Comparison of ENCODE assay signal across 15 cellular contexts in the genomic region with DNA sequence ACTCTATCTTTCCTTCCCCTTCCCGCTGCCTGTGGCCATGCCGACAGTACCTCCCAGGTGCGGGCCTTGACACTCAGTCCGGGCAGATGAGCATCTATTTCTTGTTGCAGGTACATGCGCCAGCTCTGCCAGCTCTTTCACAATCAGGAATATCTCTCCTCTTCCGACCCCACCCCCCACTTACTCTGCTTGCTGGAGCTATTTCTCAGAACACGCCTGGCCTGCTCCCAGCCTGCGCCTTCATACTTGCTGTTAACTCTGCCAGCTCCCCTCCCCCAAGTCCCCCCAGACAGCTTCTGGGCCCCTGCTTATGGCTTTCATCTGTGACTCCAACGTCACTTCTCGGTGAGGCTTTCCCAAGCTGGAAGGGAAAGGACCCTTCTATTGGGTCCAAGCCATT.
"Had no signal": no experiment of that assay in that cellular context is flagged by ENCODE, and none has a peak within 500 bp of the region (broad histone marks: within the 10 kb centered on the region; RNA-seq: fewer than 3 reads in every experiment).

No MANE protein-coding gene starts in this region.

- DNase-seq: activated CD4-positive, alpha-beta T cell treated with anti-CD3 and anti-CD28 coated beads, Interleukin-2, amount 10 ng/mL, durations not matched to agents 24 days and 14 days; activated CD4-positive, CD25-positive, alpha-beta regulatory T cell; activated CD8-positive, alpha-beta T cell treated with anti-CD3 and anti-CD28 coated beads, Interleukin-2, amount 10 ng/mL, durations not matched to agents 7 days and 5 days; activated naive CD8-positive, alpha-beta T cell treated with anti-CD3 and anti-CD28 coated beads for 36 hours; brain microvascular endothelial cell; effector CD8-positive, alpha-beta T cell; foreskin melanocyte; immature natural killer cell; left colon; mesendoderm; SW 1271 had no signal

- H3K27ac ChIP-seq: brain microvascular endothelial cell had no signal

- H3K27ac Mint-ChIP-seq: activated CD4-positive, alpha-beta T cell treated with anti-CD3 and anti-CD28 coated beads, Interleukin-2, amount 10 ng/mL, durations not matched to agents 24 days and 14 days; activated CD8-positive, alpha-beta T cell treated with anti-CD3 and anti-CD28 coated beads, Interleukin-2, amount 10 ng/mL, durations not matched to agents 7 days and 5 days; activated naive CD8-positive, alpha-beta T cell treated with anti-CD3 and anti-CD28 coated beads for 36 hours; activated T-helper 1 cell treated with anti-CD3 and anti-CD28 coated beads, Interleukin-12 subunit alpha, Interleukin-12 subunit beta, Interleukin-2, Interleukin-4 antibody, amounts not matched to agents 30 ng/mL and 10 ng/mL and 1 ng/mL, durations not matched to agents 14 hours and 24 hours and 36 hours; immature natural killer cell; natural killer cell treated with Interleukin-12 subunit alpha and Interleukin-12 subunit beta and Interleukin-15 and Interleukin-18, amount 100 ng/mL, for 72 hours; stimulated activated effector memory CD8-positive, alpha-beta T cell treated with anti-CD3 and anti-CD28 coated beads, Interleukin-12 subunit alpha, Interleukin-12 subunit beta, amount 100 ng/mL, for 72 hours had no signal

- H3K36me3 ChIP-seq: brain microvascular endothelial cell had no signal

- H3K4me3 Mint-ChIP-seq: activated CD4-positive, alpha-beta T cell treated with anti-CD3 and anti-CD28 coated beads, Interleukin-2, amount 10 ng/mL, durations not matched to agents 24 days and 14 days; activated CD8-positive, alpha-beta T cell treated with anti-CD3 and anti-CD28 coated beads, Interleukin-2, amount 10 ng/mL, durations not matched to agents 7 days and 5 days; activated naive CD8-positive, alpha-beta T cell treated with anti-CD3 and anti-CD28 coated beads for 36 hours; activated T-helper 1 cell treated with anti-CD3 and anti-CD28 coated beads, Interleukin-12 subunit alpha, Interleukin-12 subunit beta, Interleukin-2, Interleukin-4 antibody, amounts not matched to agents 30 ng/mL and 10 ng/mL and 1 ng/mL, durations not matched to agents 14 hours and 24 hours and 36 hours; immature natural killer cell; natural killer cell treated with Interleukin-12 subunit alpha and Interleukin-12 subunit beta and Interleukin-15 and Interleukin-18, amount 100 ng/mL, for 72 hours; stimulated activated effector memory CD8-positive, alpha-beta T cell treated with anti-CD3 and anti-CD28 coated beads, Interleukin-12 subunit alpha, Interleukin-12 subunit beta, amount 100 ng/mL, for 72 hours had no signal

- FAIRE-seq: urothelium cell line had no signal

- H3K27me3 Mint-ChIP-seq: activated naive CD8-positive, alpha-beta T cell treated with anti-CD3 and anti-CD28 coated beads for 36 hours had no signal

- H3K36me3 Mint-ChIP-seq: activated naive CD8-positive, alpha-beta T cell treated with anti-CD3 and anti-CD28 coated beads for 36 hours; natural killer cell treated with Interleukin-12 subunit alpha and Interleukin-12 subunit beta and Interleukin-15 and Interleukin-18, amount 100 ng/mL, for 72 hours; stimulated activated effector memory CD8-positive, alpha-beta T cell treated with anti-CD3 and anti-CD28 coated beads, Interleukin-12 subunit alpha, Interleukin-12 subunit beta, amount 100 ng/mL, for 72 hours had no signal

- H3K9me3 Mint-ChIP-seq: activated CD4-positive, alpha-beta T cell treated with anti-CD3 and anti-CD28 coated beads, Interleukin-2, amount 10 ng/mL, durations not matched to agents 24 days and 14 days; activated naive CD8-positive, alpha-beta T cell treated with anti-CD3 and anti-CD28 coated beads for 36 hours; activated T-helper 1 cell treated with anti-CD3 and anti-CD28 coated beads, Interleukin-12 subunit alpha, Interleukin-12 subunit beta, Interleukin-2, Interleukin-4 antibody, amounts not matched to agents 30 ng/mL and 10 ng/mL and 1 ng/mL, durations not matched to agents 14 hours and 24 hours and 36 hours; immature natural killer cell; natural killer cell treated with Interleukin-12 subunit alpha and Interleukin-12 subunit beta and Interleukin-15 and Interleukin-18, amount 100 ng/mL, for 72 hours; stimulated activated effector memory CD8-positive, alpha-beta T cell treated with anti-CD3 and anti-CD28 coated beads, Interleukin-12 subunit alpha, Interleukin-12 subunit beta, amount 100 ng/mL, for 72 hours had no signal

- ATAC-seq: activated CD8-positive, alpha-beta T cell treated with anti-CD3 and anti-CD28 coated beads, Interleukin-2, amount 10 ng/mL, durations not matched to agents 7 days and 5 days; left colon; natural killer cell treated with Interleukin-12 subunit alpha and Interleukin-12 subunit beta and Interleukin-15 and Interleukin-18, amount 100 ng/mL, for 72 hours; stimulated activated effector memory CD8-positive, alpha-beta T cell treated with anti-CD3 and anti-CD28 coated beads, Interleukin-12 subunit alpha, Interleukin-12 subunit beta, amount 100 ng/mL, for 72 hours had no signal

- H3K4me1 Mint-ChIP-seq: activated CD4-positive, alpha-beta T cell treated with anti-CD3 and anti-CD28 coated beads, Interleukin-2, amount 10 ng/mL, durations not matched to agents 24 days and 14 days; activated naive CD8-positive, alpha-beta T cell treated with anti-CD3 and anti-CD28 coated beads for 36 hours; immature natural killer cell; stimulated activated effector memory CD8-positive, alpha-beta T cell treated with anti-CD3 and anti-CD28 coated beads, Interleukin-12 subunit alpha, Interleukin-12 subunit beta, amount 100 ng/mL, for 72 hours had no signal

- H3K27me3 ChIP-seq: brain microvascular endothelial cell had no signal
